Comparison of ENCODE assay signal across 1 cellular context in genomic region chr18:79982736-79983135, GRCh38.
TF ChIP-seq lines count a peak whose summit lies in the region.

No MANE protein-coding gene starts in this region.

TF ChIP-seq in GM12878, 131 proteins besides CTCF, POLR2A, EP300 and RAD21:
- TF ChIP-seq ZNF207 (IDR thresholded peaks at IDR 0.05; ENCODE audit: borderline replicate concordance): no peak
- peak; percentile 98 for TF ChIP-seq ZBTB33 (IDR thresholded peaks at IDR 0.05)
